Comparison of ENCODE assay signal across 33 cellular contexts in the genomic region with DNA sequence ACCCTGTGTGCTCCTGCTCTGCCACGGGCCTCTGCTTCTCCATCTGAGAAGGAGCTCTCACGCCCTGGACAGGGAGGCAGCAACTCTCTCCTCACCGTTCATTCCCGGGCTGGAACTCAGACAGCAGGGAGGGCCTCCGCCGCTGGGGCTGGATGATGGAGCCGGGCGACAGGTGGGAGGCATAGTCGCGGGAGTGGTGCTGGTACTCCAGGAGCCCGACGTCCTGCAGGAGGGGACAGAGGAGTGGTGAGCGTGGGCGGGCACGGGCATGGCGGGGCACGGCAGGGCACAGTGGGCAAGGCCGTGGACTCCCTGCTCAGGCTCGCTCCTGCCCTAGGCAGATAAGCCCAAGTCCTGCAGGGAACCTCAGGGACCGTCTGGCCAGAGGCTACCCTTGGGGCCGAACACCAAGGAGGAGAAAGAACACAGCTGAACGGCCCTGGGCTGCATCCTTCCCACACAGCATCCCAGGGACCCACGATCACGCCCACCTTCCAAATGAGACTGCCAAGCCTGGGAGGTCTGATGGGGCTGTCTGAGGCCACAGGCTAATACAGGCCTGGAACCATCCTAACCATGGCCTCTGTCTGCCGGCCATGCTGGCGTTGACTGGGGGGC.
DNase-seq lines count a peak whose midpoint lies in the region; ATAC-seq and TF ChIP-seq lines count a peak whose summit lies in the region.
"Had no signal": no experiment of that assay in that cellular context is flagged by ENCODE, and none has a peak within 500 bp of the region (broad histone marks: within the 10 kb centered on the region; RNA-seq: fewer than 3 reads in every experiment).

No MANE protein-coding gene starts in this region.

- no peaks in the 10 kb centered on the region for H3K9me3 ChIP-seq in esophagus muscularis mucosa
- H3K9me3 ChIP-seq: Caco-2, left lung, sigmoid colon, SJCRH30, upper lobe of left lung had no signal

- peaks cover 0 to 74% (median 52%) of the 10 kb centered on the region in 4 donors for H3K36me3 ChIP-seq in esophagus muscularis mucosa

- H3K27me3 Mint-ChIP-seq in nephron progenitor cell (ENCODE audit: low read depth, poor library complexity), result peaks cover under 1% of the 10 kb centered on the region
- H3K27me3 Mint-ChIP-seq: activated naive CD8-positive, alpha-beta T cell treated with anti-CD3 and anti-CD28 coated beads for 36 hours; naive B cell; progenitor cell of endocrine pancreas had no signal

- H3K36me3 Mint-ChIP-seq in nephron progenitor cell (ENCODE audit: low read depth), result peaks cover 13% of the 10 kb centered on the region

- no peak overlapping the region for H3K4me3 ChIP-seq in esophagus muscularis mucosa
- H3K4me3 ChIP-seq: left lung, sigmoid colon, SJCRH30, upper lobe of left lung had no signal

- 77% methylated on average over 19 of the region's 26 CpGs for WGBS in esophagus muscularis mucosa

- TF ChIP-seq CTCF in esophagus muscularis mucosa (IDR thresholded peaks at IDR 0.05) (no peak), nephron progenitor cell (IDR thresholded peaks at IDR 0.05) (no peak)

- H3K4me3 Mint-ChIP-seq in nephron progenitor cell, result no peak overlapping the region
- H3K4me3 Mint-ChIP-seq: activated naive CD8-positive, alpha-beta T cell treated with anti-CD3 and anti-CD28 coated beads for 36 hours; CD14-positive monocyte; immature natural killer cell had no signal

- H3K27ac ChIP-seq in esophagus muscularis mucosa (replicated peaks in 1 of 4), result peak overlapping the region in 3 of 4 donors; percentile 73 to 83 (median 81)
- H3K27ac ChIP-seq: left lung, SJCRH30, VCaP had no signal

- peaks cover 36 to 88% (median 62%) of the 10 kb centered on the region in 4 donors for H3K4me1 ChIP-seq in esophagus muscularis mucosa
- H3K4me1 ChIP-seq: Caco-2 had no signal

- DNase-seq in Right ventricle myocardium superior (peak; percentile 37), cardiac septum (ENCODE audit: low spot score) (no peak), esophagus muscularis mucosa (ENCODE audit: extremely low spot score) (no peak), nephron progenitor cell (no peak), D341Med (ENCODE audit: low spot score) (no peak)
- DNase-seq: activated CD4-positive, alpha-beta T cell treated with anti-CD3 and anti-CD28 coated beads for 4 hours; activated effector memory CD4-positive, alpha-beta T cell treated with Interleukin-2 at 50 U/mL for 16 hours; activated naive CD8-positive, alpha-beta T cell treated with anti-CD3 and anti-CD28 coated beads for 36 hours; Caco-2; central memory CD4-positive, alpha-beta T cell; dermis blood vessel endothelial cell; DMS79; immature natural killer cell; KBM-7; midbrain; naive B cell; NCI-H1092; NCI-H1694; NCI-H446; NCI-H774; sigmoid colon; SJCRH30; stimulated activated CD4-positive, alpha-beta T cell treated with anti-CD3 and anti-CD28 coated beads, Interleukin-4, amount 100 ng/mL, for 1 hour; T1000 had no signal

- peaks cover 31% of the 10 kb centered on the region for H3K4me1 Mint-ChIP-seq in nephron progenitor cell

- no peaks in the 10 kb centered on the region for H3K9me3 Mint-ChIP-seq in nephron progenitor cell
- H3K9me3 Mint-ChIP-seq: activated naive CD8-positive, alpha-beta T cell treated with anti-CD3 and anti-CD28 coated beads for 36 hours; CD14-positive monocyte; immature natural killer cell had no signal

- TF ChIP-seq EP300 in esophagus muscularis mucosa (IDR thresholded peaks at IDR 0.05), result no peak

- H3K27me3 ChIP-seq in esophagus muscularis mucosa, result no peaks in the 10 kb centered on the region
- H3K27me3 ChIP-seq: left lung, sigmoid colon, SJCRH30, upper lobe of left lung had no signal

- peak overlapping the region; percentile 78 for H3K27ac Mint-ChIP-seq in nephron progenitor cell
- H3K27ac Mint-ChIP-seq: activated naive CD8-positive, alpha-beta T cell treated with anti-CD3 and anti-CD28 coated beads for 36 hours; immature natural killer cell had no signal

- TF ChIP-seq POLR2A in esophagus muscularis mucosa (IDR thresholded peaks at IDR 0.05; ENCODE audit: low read depth) (no peak), GM18505 (IDR thresholded peaks at IDR 0.05; ENCODE audit: borderline replicate concordance, extremely low read depth, insufficient read depth, insufficient read length) (no peak)

- intact Hi-C loops in Right ventricle myocardium superior (cut with DNase I), result no loop called here
- intact Hi-C loops in cardiac septum (cut with DNase I), result no loop called here
- intact Hi-C loops in esophagus muscularis mucosa (cut with DNase I), result no loop called here

- ATAC-seq in Right ventricle myocardium superior (ENCODE audit: poor library complexity) (no peak), GM18505 (IDR thresholded peaks at IDR 0.05; ENCODE audit: unreplicated experiment) (no peak), HG03432 (IDR thresholded peaks at IDR 0.05; ENCODE audit: unreplicated experiment) (no peak), GM21515 (IDR thresholded peaks at IDR 0.05; ENCODE audit: unreplicated experiment) (no peak)
- ATAC-seq: HCT116, left lung had no signal
